ENCODE assay signal across 16 cellular contexts in genomic region chr16:71637398-71637797, GRCh38. TPM values are rescaled to one million over a fixed set of nuclear protein-coding genes. Genes with fewer than 3 reads are reported as not detected.
DNase-seq lines count a peak whose midpoint lies in the region; ATAC-seq and TF ChIP-seq lines count a peak whose summit lies in the region.
"Had no signal": no experiment of that assay in that cellular context is flagged by ENCODE, and none has a peak within 500 bp of the region (broad histone marks: within the 10 kb centered on the region; RNA-seq: fewer than 3 reads in every experiment).

No MANE protein-coding gene starts in this region.

- no peaks in the 10 kb centered on the region for H4K20me1 ChIP-seq in H9 (ENCODE audit: control insufficient read depth, insufficient read depth, insufficient read length)
- H4K20me1 ChIP-seq: BLaER1 treated with 17β-estradiol and CSF1 and Interleukin-3, amounts not matched to agents 10 nM and 100 nM had no signal

- no peak overlapping the region; a peak in 2 of 5 replicates for H3K4me3 Mint-ChIP-seq in H9
- H3K4me3 Mint-ChIP-seq in effector memory CD8-positive, alpha-beta T cell: no peak overlapping the region
- H3K4me3 Mint-ChIP-seq: activated CD4-positive, alpha-beta T cell treated with anti-CD3 and anti-CD28 coated beads for 36 hours; activated T-cell treated with anti-CD3 and anti-CD28 coated beads, Interleukin-2, amount 50 U/mL, for 72 hours had no signal

- no CpG with 5 or more reads among the region's 3 CpGs for WGBS in H9 (ENCODE audit: extremely low coverage, insufficient read length, low lambda C conversion rate)

- H3K27ac ChIP-seq in ACC112 (ENCODE audit: low read depth, low read length): peak overlapping the region; percentile 41
- no peak overlapping the region for H3K27ac ChIP-seq in H9 (ENCODE audit: insufficient read length, low read depth, low read length)
- H3K27ac ChIP-seq: BLaER1 treated with 17β-estradiol and CSF1 and Interleukin-3, amounts not matched to agents 10 nM and 100 nM had no signal

- no peak overlapping the region for H2BK12ac ChIP-seq in H9 (ENCODE audit: insufficient read length, low read depth, low read length)

- H3K79me2 ChIP-seq in ACC112 (ENCODE audit: control insufficient read depth, insufficient read depth, low read length, unreplicated experiment) (no peaks in the 10 kb centered on the region), H9 (ENCODE audit: insufficient read depth, low read length) (no peaks in the 10 kb centered on the region)

- H3K36me3 Mint-ChIP-seq in H9 (ENCODE audit: insufficient read depth in 1 of 3, low read depth in 3 of 3): peaks cover 11 to 50% (median 41%) of the 10 kb centered on the region in 3 experiments; a peak in 6 of 7 replicates
- H3K36me3 Mint-ChIP-seq in effector memory CD8-positive, alpha-beta T cell (ENCODE audit: insufficient read depth): no peaks in the 10 kb centered on the region

- no peaks in the 10 kb centered on the region for H3K36me3 ChIP-seq in ACC112 (ENCODE audit: insufficient read depth, low read length)
- H3K36me3 ChIP-seq: BLaER1 treated with 17β-estradiol and CSF1 and Interleukin-3, amounts not matched to agents 10 nM and 100 nM had no signal

- H3T11ph ChIP-seq in H9 (ENCODE audit: low read length): no peak overlapping the region

- peak overlapping the region; percentile 61 to 90 (median 89); a peak in 6 of 7 replicates for H3K27ac Mint-ChIP-seq in H9
- H3K27ac Mint-ChIP-seq in effector memory CD8-positive, alpha-beta T cell: no peak overlapping the region
- H3K27ac Mint-ChIP-seq: activated CD4-positive, alpha-beta T cell treated with anti-CD3 and anti-CD28 coated beads for 36 hours; activated T-cell treated with anti-CD3 and anti-CD28 coated beads, Interleukin-2, amount 50 U/mL, for 72 hours had no signal

- no peaks in the 10 kb centered on the region for H3K79me1 ChIP-seq in H9 (ENCODE audit: insufficient read depth, low read depth, low read length, poor library complexity, severe bottlenecking)

- no peak overlapping the region for H2BK15ac ChIP-seq in H9 (ENCODE audit: low read depth, low read length)

- DNase-seq in H9 (peak; percentile 65), cerebellar cortex (ENCODE audit: low spot score) (peak; percentile 14), iPS-NIHi7 (ENCODE audit: extremely low spot score) (peak; percentile 65), cerebellar nuclear complex (lab: John Stamatoyannopoulos, UW) (no peak)
- no peak for DNase-seq in effector memory CD8-positive, alpha-beta T cell
- DNase-seq: activated CD4-positive, alpha-beta T cell treated with anti-CD3 and anti-CD28 coated beads for 36 hours; activated T-cell treated with anti-CD3 and anti-CD28 coated beads, Interleukin-2, amount 50 U/mL, for 72 hours; NCI-H226; PC-3; T-helper 1 cell had no signal

- no peak overlapping the region for H3K4ac ChIP-seq in H9 (ENCODE audit: low read depth, low read length)

- ATAC-seq in GM19452 (IDR thresholded peaks at IDR 0.05; ENCODE audit: unreplicated experiment): no peak
- no peak for ATAC-seq in effector memory CD8-positive, alpha-beta T cell (replicated peaks)
- ATAC-seq in HG02642 (IDR thresholded peaks at IDR 0.05; ENCODE audit: poor library complexity, unreplicated experiment): no peak
- ATAC-seq: activated CD4-positive, alpha-beta T cell treated with anti-CD3 and anti-CD28 coated beads for 36 hours; activated T-cell treated with anti-CD3 and anti-CD28 coated beads, Interleukin-2, amount 50 U/mL, for 72 hours; PC-3 had no signal

- H3K14ac ChIP-seq in H9 (ENCODE audit: insufficient read depth, low read length): no peak overlapping the region

- H3K56ac ChIP-seq in H9 (ENCODE audit: insufficient read length, low read depth, low read length): no peak overlapping the region

- H3K4me3 ChIP-seq in ACC112 (ENCODE audit: low read depth, low read length): no peak overlapping the region
- H3K4me3 ChIP-seq: BLaER1 treated with 17β-estradiol and CSF1 and Interleukin-3, amounts not matched to agents 10 nM and 100 nM had no signal

- no peak overlapping the region for H2AK5ac ChIP-seq in H9 (ENCODE audit: insufficient read length, low read length)

- no peak overlapping the region for H4K5ac ChIP-seq in H9 (ENCODE audit: insufficient read length, low read depth, low read length)

- no peaks in the 10 kb centered on the region for H3K9me3 ChIP-seq in H9 (ENCODE audit: control insufficient read depth, low read depth, low read length)
- H3K9me3 ChIP-seq: BLaER1 treated with 17β-estradiol and CSF1 and Interleukin-3, amounts not matched to agents 10 nM and 100 nM had no signal

- H2AFZ ChIP-seq in ACC112 (ENCODE audit: low read length, unreplicated experiment): no peak overlapping the region
- H2AFZ ChIP-seq in H9 (ENCODE audit: low read length): no peak overlapping the region

- H3K27me3 Mint-ChIP-seq in H9 (ENCODE audit: low read depth): no peaks in the 10 kb centered on the region
- no peaks in the 10 kb centered on the region for H3K27me3 Mint-ChIP-seq in effector memory CD8-positive, alpha-beta T cell
- H3K27me3 Mint-ChIP-seq: activated CD4-positive, alpha-beta T cell treated with anti-CD3 and anti-CD28 coated beads for 36 hours had no signal

- H3K9me3 Mint-ChIP-seq in H9: no peaks in the 10 kb centered on the region
- no peaks in the 10 kb centered on the region for H3K9me3 Mint-ChIP-seq in effector memory CD8-positive, alpha-beta T cell
- H3K9me3 Mint-ChIP-seq: activated T-cell treated with anti-CD3 and anti-CD28 coated beads, Interleukin-2, amount 50 U/mL, for 72 hours had no signal

- no peak overlapping the region for H3K4me2 ChIP-seq in H9 (ENCODE audit: insufficient read depth, insufficient read length, low read length)
- H3K4me2 ChIP-seq: BLaER1 treated with 17β-estradiol and CSF1 and Interleukin-3, amounts not matched to agents 10 nM and 100 nM had no signal

- no peak overlapping the region for H4K91ac ChIP-seq in H9 (ENCODE audit: insufficient read length, low read depth, low read length)

- H3K18ac ChIP-seq in H9 (ENCODE audit: insufficient read length, low read depth, low read length): no peak overlapping the region

- no peak overlapping the region for H2BK5ac ChIP-seq in H9 (ENCODE audit: insufficient read length, low read length)

- H2BK20ac ChIP-seq in H9 (ENCODE audit: low read depth, low read length, poor library complexity, severe bottlenecking): no peak overlapping the region

- no peak overlapping the region for H3K9ac ChIP-seq in H9 (ENCODE audit: extremely low read depth, insufficient read length, low read length)
- H3K9ac ChIP-seq: BLaER1 treated with 17β-estradiol and CSF1 and Interleukin-3, amounts not matched to agents 10 nM and 100 nM had no signal

- no peak overlapping the region for H3K23ac ChIP-seq in H9 (ENCODE audit: insufficient read length, low read depth, low read length)

- TF ChIP-seq CTCF in H9 (conservative IDR thresholded peaks at IDR 0.05): no peak

- no peak overlapping the region for H4K8ac ChIP-seq in H9 (replicated peaks; ENCODE audit: insufficient read length, low read depth, low read length)

- H3K4me1 Mint-ChIP-seq in H9: peaks cover 25 to 31% of the 10 kb centered on the region in 2 experiments
- no peaks in the 10 kb centered on the region for H3K4me1 Mint-ChIP-seq in effector memory CD8-positive, alpha-beta T cell (ENCODE audit: low read depth in 2 of 2)
- H3K4me1 Mint-ChIP-seq: activated CD4-positive, alpha-beta T cell treated with anti-CD3 and anti-CD28 coated beads for 36 hours had no signal

- no peak overlapping the region for H2BK120ac ChIP-seq in H9 (ENCODE audit: low read depth, low read length, poor library complexity, severe bottlenecking)

- H3K27me3 ChIP-seq in ACC112 (ENCODE audit: insufficient read depth, low read length): no peaks in the 10 kb centered on the region
- no peaks in the 10 kb centered on the region for H3K27me3 ChIP-seq in H9 (ENCODE audit: insufficient read depth, low read length)
- H3K27me3 ChIP-seq: BLaER1 treated with 17β-estradiol and CSF1 and Interleukin-3, amounts not matched to agents 10 nM and 100 nM had no signal

- H3K23me2 ChIP-seq in H9 (ENCODE audit: insufficient read length, low read depth, low read length, poor library complexity, severe bottlenecking): no peaks in the 10 kb centered on the region

- H3K4me1 ChIP-seq in ACC112 (ENCODE audit: control insufficient read depth, insufficient read depth, low read length, unreplicated experiment) (peaks cover 9% of the 10 kb centered on the region), H9 (ENCODE audit: insufficient read depth, low read length) (peaks cover 7% of the 10 kb centered on the region)

RNA-seq across cellular contexts. Expression of gene MARVELD3, which starts 11.4 kb away (rescaled TPM):
- 25.2 and 27.0 TPM in 2 replicates for total RNA-seq in H9 (2021)
- total RNA-seq: activated CD4-positive, alpha-beta T cell treated with anti-CD3 and anti-CD28 coated beads for 36 hours; activated T-cell treated with anti-CD3 and anti-CD28 coated beads, Interleukin-2, amount 50 U/mL, for 72 hours; endothelial cell of umbilical vein; posterior vena cava had no signal

Comparison
In these comparisons a context has a peak if more than half of its experiments do, and no peak if none do; other contexts are left out.
1. DNase-seq: peak in H9 (single experiment), cerebellar cortex (single experiment) and iPS-NIHi7 (single experiment); none in effector memory CD8-positive, alpha-beta T cell (0 of 3) and cerebellar nuclear complex (0 of 2).
2. H3K27ac Mint-ChIP-seq: peak in H9 (3 of 3); none in effector memory CD8-positive, alpha-beta T cell (0 of 2).